ENCODE assay signal across 1 cellular context in the genomic region with DNA sequence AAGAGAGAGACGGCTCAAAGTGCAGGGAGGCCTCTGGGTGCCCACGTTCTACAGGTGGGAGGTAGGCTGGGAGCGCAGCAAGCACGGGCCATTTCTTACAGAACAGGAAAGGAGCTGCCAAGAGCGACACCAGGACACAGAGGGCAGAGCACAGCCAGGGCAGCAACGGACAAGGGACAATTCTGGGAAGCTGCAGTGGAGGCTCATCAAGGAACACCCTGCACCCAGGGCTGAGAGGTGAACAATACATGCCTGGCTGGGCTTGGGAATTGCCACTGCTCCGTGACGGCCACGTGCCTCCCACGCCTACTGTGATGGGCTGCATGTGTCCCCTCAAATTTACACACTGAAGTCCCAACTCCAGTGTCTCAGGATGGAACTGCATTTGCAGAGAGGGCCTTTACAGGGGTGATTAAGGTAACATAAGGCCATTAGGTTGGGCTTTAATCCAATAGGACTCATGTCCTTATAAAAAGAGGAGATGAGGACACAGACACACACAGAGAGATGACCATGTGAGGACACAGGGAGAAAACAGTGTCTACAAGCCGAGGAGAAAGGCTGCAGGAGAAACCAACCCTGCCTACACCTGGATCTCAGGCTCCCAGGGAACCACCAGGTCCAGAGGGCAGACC.
TF ChIP-seq lines count a peak whose summit lies in the region.

No MANE protein-coding gene starts in this region.

TF ChIP-seq in HEK293, 187 proteins besides CTCF, POLR2A, EP300 and RAD21 (continued from another document):
- TF ChIP-seq, protein P1, sequence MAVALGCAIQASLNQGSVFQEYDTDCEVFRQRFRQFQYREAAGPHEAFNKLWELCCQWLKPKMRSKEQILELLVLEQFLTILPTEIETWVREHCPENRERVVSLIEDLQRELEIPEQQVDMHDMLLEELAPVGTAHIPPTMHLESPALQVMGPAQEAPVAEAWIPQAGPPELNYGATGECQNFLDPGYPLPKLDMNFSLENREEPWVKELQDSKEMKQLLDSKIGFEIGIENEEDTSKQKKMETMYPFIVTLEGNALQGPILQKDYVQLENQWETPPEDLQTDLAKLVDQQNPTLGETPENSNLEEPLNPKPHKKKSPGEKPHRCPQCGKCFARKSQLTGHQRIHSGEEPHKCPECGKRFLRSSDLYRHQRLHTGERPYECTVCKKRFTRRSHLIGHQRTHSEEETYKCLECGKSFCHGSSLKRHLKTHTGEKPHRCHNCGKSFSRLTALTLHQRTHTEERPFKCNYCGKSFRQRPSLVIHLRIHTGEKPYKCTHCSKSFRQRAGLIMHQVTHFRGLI (tag by site-specific recombination; IDR thresholded peaks at IDR 0.05) = peak; percentile 70
- TF ChIP-seq EGR2 (tag by site-specific recombination; IDR thresholded peaks at IDR 0.05; ENCODE audit: low read depth) (no peak), ZNF37A (tag by site-specific recombination; IDR thresholded peaks at IDR 0.05) (no peak)
